In genomic region chr11:75507571-75507970, GRCh38 we compare ENCODE assay signal across 1 cellular context.
TF ChIP-seq lines count a peak whose summit lies in the region.

No MANE protein-coding gene starts in this region.

TF ChIP-seq in K562, 482 proteins besides CTCF, POLR2A, EP300 and RAD21:
- no peak for TF ChIP-seq IRF9 (tag; IDR thresholded peaks at IDR 0.05)
- TF ChIP-seq ZHX1 (conservative IDR thresholded peaks at IDR 0.05; ENCODE audit: low read length): no peak
- TF ChIP-seq HDAC2 (IDR thresholded peaks at IDR 0.05): no peak
- TF ChIP-seq MLLT1 (IDR thresholded peaks at IDR 0.05): no peak
- no peak for TF ChIP-seq XRCC5 (IDR thresholded peaks at IDR 0.05; ENCODE audit: low read depth, low read length)
- TF ChIP-seq PCBP1 (IDR thresholded peaks at IDR 0.05; ENCODE audit: low read depth, low read length, poor library complexity, severe bottlenecking): no peak
- TF ChIP-seq MCM3 (IDR thresholded peaks at IDR 0.05): no peak
- TF ChIP-seq SREBF2 (CRISPR knock-in tag; IDR thresholded peaks at IDR 0.05): no peak
- no peak for TF ChIP-seq IRF1 (CRISPR knock-in tag; IDR thresholded peaks at IDR 0.05; ENCODE audit: borderline replicate concordance)
- no peak for TF ChIP-seq FOXK2 (conservative IDR thresholded peaks at IDR 0.05 in 1 of 2, IDR thresholded peaks at IDR 0.05 in 1 of 2; ENCODE audit: low read depth in 2 of 2)
- no peak for TF ChIP-seq HDAC1 (IDR thresholded peaks at IDR 0.05)
